8 cellular contexts compared by ENCODE assay signal in genomic region chr15:49645937-49646336, GRCh38. TPM values are rescaled to one million over a fixed set of nuclear protein-coding genes. Genes with fewer than 3 reads are reported as not detected.
DNase-seq lines count a peak whose midpoint lies in the region; ATAC-seq, FAIRE-seq and TF ChIP-seq lines count a peak whose summit lies in the region.
"Had no signal": no experiment of that assay in that cellular context is flagged by ENCODE, and none has a peak within 500 bp of the region (broad histone marks: within the 10 kb centered on the region; RNA-seq: fewer than 3 reads in every experiment).

No MANE protein-coding gene starts in this region.

- H3K27me3 ChIP-seq in subcutaneous abdominal adipose tissue (ENCODE audit: control insufficient read depth in 5 of 5, insufficient read depth in 4 of 5, low read length in 5 of 5): no peaks in the 10 kb centered on the region

- peaks cover 0 to 19% (median 13%) of the 10 kb centered on the region in 5 donors for H3K4me1 ChIP-seq in subcutaneous abdominal adipose tissue (ENCODE audit: control insufficient read depth in 5 of 5, insufficient read depth in 5 of 5, low read length in 5 of 5)

- FAIRE-seq in HTR-8/SVneo (lab: Jason Lieb, UNC) (peak; percentile 4), frontal cortex (lab: Jason Lieb, UNC) (no peak)
- FAIRE-seq: GM18507 had no signal

- H3K4me3 ChIP-seq in fibroblast of pulmonary artery (replicated peaks; ENCODE audit: low read depth, low read length) (no peak overlapping the region), subcutaneous abdominal adipose tissue (ENCODE audit: low read depth in 1 of 5, low read length in 5 of 5) (peak overlapping the region in 1 of 5 donors; percentile 6)

- no peak overlapping the region for H3K9ac ChIP-seq in subcutaneous abdominal adipose tissue (ENCODE audit: low read length in 5 of 5)

- peak overlapping the region; percentile 61 for H3K27ac ChIP-seq in subcutaneous abdominal adipose tissue (ENCODE audit: low read depth, low read length)

- DNase-seq in HTR-8/SVneo (ENCODE audit: insufficient read length, low spot score) (no peak), RPMI7951 (ENCODE audit: low read depth) (peak; percentile 80), fibroblast of pulmonary artery (ENCODE audit: low read depth) (peak; percentile 45), hepatic stellate cell (ENCODE audit: low spot score) (no peak), frontal cortex (ENCODE audit: low spot score in 2 of 2) (no peak)

- TF ChIP-seq CTCF in fibroblast of pulmonary artery (IDR thresholded peaks at IDR 0.05; ENCODE audit: low read length, missing control alignments): no peak

- no peak for ATAC-seq in HG03280 (IDR thresholded peaks at IDR 0.05; ENCODE audit: unreplicated experiment)

- H3K9me3 ChIP-seq in subcutaneous abdominal adipose tissue (ENCODE audit: control insufficient read depth in 5 of 5, low read length in 5 of 5): no peaks in the 10 kb centered on the region

- H3K36me3 ChIP-seq in subcutaneous abdominal adipose tissue (ENCODE audit: control insufficient read depth in 5 of 5, insufficient read depth in 5 of 5, low read length in 5 of 5): peaks cover 2 to 18% (median 4%) of the 10 kb centered on the region in 5 donors

RNA-seq across cellular contexts. Expression of gene DTWD1, which starts 25.1 kb away (rescaled TPM):
- 58.5 and 60.3 TPM in 2 replicates for total RNA-seq in RPMI7951 (2014; rRNA removed; shearing (Covaris generic))
- 34.2 TPM for total RNA-seq in frontal cortex

RNA-seq across cellular contexts. Expression of gene FAM227B, which starts 25.3 kb away (rescaled TPM):
- total RNA-seq in RPMI7951 (2014; rRNA removed; shearing (Covaris generic)): 6.4 and 7.7 TPM in 2 replicates
- 5.3 TPM for total RNA-seq in frontal cortex

Comparison
In these comparisons a context has a peak if more than half of its experiments do, and no peak if none do; other contexts are left out.
1. DNase-seq: peak in RPMI7951 (single experiment) and fibroblast of pulmonary artery (single experiment); none in HTR-8/SVneo (single experiment), hepatic stellate cell (single experiment) and frontal cortex (0 of 2).